Comparison of ENCODE assay signal across 8 cellular contexts in the genomic region with DNA sequence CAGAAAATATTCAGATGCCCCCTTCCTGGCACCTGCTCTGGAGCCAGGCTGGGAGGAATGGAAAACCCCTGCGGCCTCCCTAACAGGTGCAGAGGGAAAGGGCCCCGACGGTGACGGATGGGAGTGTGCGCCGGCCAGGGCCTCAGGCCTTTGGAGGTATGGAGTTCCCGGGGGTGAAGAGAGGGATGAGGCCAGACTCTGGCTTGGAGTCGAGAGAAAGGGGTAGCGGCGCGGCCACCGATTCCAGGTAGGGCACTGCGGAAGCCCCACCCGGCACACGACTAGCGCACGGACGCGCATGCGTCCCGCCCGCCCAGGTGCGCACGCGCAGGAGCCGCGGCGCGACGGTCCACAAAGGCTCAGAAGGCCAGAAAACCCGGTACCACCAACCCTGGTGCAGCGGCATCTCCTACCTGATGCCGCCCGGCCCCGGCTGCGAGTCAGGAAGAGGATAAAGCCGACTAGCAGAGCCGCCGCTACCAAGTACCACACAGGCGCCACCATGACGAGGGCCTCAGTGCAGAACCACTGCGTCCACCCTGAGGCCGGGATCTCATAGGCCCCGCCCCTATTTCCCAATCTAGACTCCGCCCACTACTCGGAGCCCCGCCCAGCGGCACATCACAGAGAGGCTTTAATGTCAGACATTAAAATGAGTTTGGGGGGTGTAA. TPM values are rescaled to one million over a fixed set of nuclear protein-coding genes. Genes with fewer than 3 reads are reported as not detected.
A peak's percentile ranks its signal among the peaks of the same experiment; 100 is the strongest.
DNase-seq lines count a peak whose midpoint lies in the region; ATAC-seq and TF ChIP-seq lines count a peak whose summit lies in the region.

A gene (minus strand): TSS at position 559 of the 671 bp plus-strand sequence. CDS start 55 bp downstream, at position 504.

- H3K27me3 Mint-ChIP-seq in chondrocyte (ENCODE audit: low read depth): no peaks in the 10 kb centered on the region

- peaks cover 21% of the 10 kb centered on the region for H3K4me1 Mint-ChIP-seq in chondrocyte (ENCODE audit: low read depth)

- H3K4me3 Mint-ChIP-seq in chondrocyte (ENCODE audit: unreplicated experiment): peak within 1 kb of the TSS; percentile 95

- in situ Hi-C loops in GM18951 (cut with MboI; ENCODE audit: low sequenced_read_pairs, unreplicated experiment): no loop called here

- ATAC-seq in HG03175 (IDR thresholded peaks at IDR 0.05; ENCODE audit: unreplicated experiment): peak; percentile 79

- peak; percentile 89 for TF ChIP-seq POLR2A in GM18951 (IDR thresholded peaks at IDR 0.05; ENCODE audit: extremely low read depth, insufficient read depth, insufficient read length)

- H3K27ac Mint-ChIP-seq in chondrocyte (ENCODE audit: unreplicated experiment): peak within 1 kb of the TSS; percentile 95

- H3K9me3 Mint-ChIP-seq in chondrocyte (ENCODE audit: low read depth): no peaks in the 10 kb centered on the region

- DNase-seq in AG08396 (ENCODE audit: low spot score) (peak; percentile 96), NCI-H460 (ENCODE audit: extremely low read depth, low read depth) (peak; percentile 85), chondrocyte (ENCODE audit: low spot score) (no peak), kidney tubule cell (ENCODE audit: low spot score) (peak; percentile 85)
- DNase-seq in activated CD4-positive, alpha-beta T cell treated with anti-CD3 and anti-CD28 coated beads for 24 hours (ENCODE audit: low read depth in 2 of 2): peak; percentile 92
- peak; percentile 71 to 89 for DNase-seq in stimulated activated CD4-positive, alpha-beta T cell treated with anti-CD3 and anti-CD28 coated beads, Interleukin-1b, Interleukin-23, amount 100 ng/mL, for 1 hour (ENCODE audit: low read depth in 2 of 2)

- TF ChIP-seq CTCF in chondrocyte (IDR thresholded peaks at IDR 0.05): no peak

- peaks cover 14% of the 10 kb centered on the region for H3K36me3 Mint-ChIP-seq in chondrocyte (ENCODE audit: low read depth)

RNA-seq across cellular contexts. Expression of the gene that starts here (rescaled TPM):
- 81.4 and 90.9 TPM in 2 replicates for total RNA-seq in NCI-H460 (2014; rRNA removed; shearing (Covaris generic))
- 110 and 118 TPM in 2 replicates for polyA plus RNA-seq in NCI-H460 (2014; cell fraction: nucleus; rRNA removed)
- 61.8 to 69.7 TPM (median 62.6 TPM) in 3 replicates for total RNA-seq in chondrocyte
